Comparison of ENCODE assay signal across 8 cellular contexts in the genomic region with DNA sequence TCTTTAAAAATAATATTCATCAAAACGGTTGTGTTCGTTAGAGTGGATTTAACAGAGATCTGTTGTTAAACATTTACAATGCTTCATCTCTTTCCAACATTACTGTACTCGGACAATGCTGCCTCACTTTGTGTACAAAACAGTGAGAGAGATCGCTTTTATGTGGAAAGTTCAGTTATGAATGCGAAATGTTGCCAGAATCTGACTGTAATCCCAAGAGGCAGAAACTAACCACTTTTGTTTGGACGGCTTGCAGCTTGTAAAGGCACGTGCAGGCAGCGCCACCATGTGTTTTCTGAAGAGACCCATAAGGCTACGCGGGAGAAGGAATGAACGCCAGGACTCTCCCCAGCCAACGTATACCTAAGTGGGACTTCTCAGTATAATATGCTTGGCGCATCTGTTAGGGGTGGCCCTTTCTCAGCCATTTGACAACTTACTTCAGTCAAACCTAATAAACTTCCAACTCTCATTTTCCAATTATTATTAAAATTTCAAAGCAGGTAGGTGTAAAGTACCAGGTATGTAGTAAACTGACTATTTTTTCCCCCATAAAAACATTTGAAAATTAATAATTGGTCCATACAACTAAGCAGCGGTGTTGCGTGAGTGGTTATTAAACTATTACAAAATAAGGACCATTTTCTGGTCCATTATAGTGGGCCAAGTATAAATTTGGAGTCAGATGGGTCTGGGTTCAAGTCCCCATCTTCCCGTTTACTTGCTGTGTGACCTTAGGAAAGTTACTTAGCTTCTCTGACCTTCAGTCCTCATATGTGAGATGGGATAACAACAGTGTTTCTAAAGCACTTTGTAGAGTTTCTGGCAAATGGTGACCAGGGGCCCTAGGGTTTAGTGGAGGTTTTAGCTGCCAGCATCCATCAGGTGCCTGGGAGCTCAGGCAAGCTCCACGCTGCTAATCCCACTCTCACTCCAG. TPM values are rescaled to one million over a fixed set of nuclear protein-coding genes. Genes with fewer than 3 reads are reported as not detected.
DNase-seq lines count a peak whose midpoint lies in the region; ATAC-seq and TF ChIP-seq lines count a peak whose summit lies in the region.

No MANE protein-coding gene starts in this region.

- H3K27me3 Mint-ChIP-seq in H9 (ENCODE audit: low read depth) = peaks cover 6% of the 10 kb centered on the region; the same call in 1 of the 2 replicates

- ATAC-seq in heart left ventricle = peak; percentile 74 to 90 (median 86)
- ATAC-seq in HG03025 (IDR thresholded peaks at IDR 0.05; ENCODE audit: low FRiP score, unreplicated experiment) = no peak

- H2BK15ac ChIP-seq in H9 (ENCODE audit: low read depth, low read length) = no peak overlapping the region

- H3K27me3 ChIP-seq in H9 (ENCODE audit: insufficient read depth, low read length) (no peaks in the 10 kb centered on the region), heart left ventricle (no peaks in the 10 kb centered on the region)

- no peak overlapping the region for H3K4me2 ChIP-seq in H9 (ENCODE audit: insufficient read depth, insufficient read length, low read length)

- WGBS in H9 (ENCODE audit: extremely low coverage, insufficient read length, low lambda C conversion rate) = no CpG with 5 or more reads among the region's 17 CpGs
- WGBS in heart left ventricle, 4 donors = 26 to 28% (median 28%) methylated on average over 17 of the region's 17 CpGs

- H3K23me2 ChIP-seq in H9 (ENCODE audit: insufficient read length, low read depth, low read length, poor library complexity, severe bottlenecking) = no peaks in the 10 kb centered on the region

- no peak overlapping the region for H2BK120ac ChIP-seq in H9 (ENCODE audit: low read depth, low read length, poor library complexity, severe bottlenecking)

- H3K4me3 Mint-ChIP-seq in H9 = no peak overlapping the region

- no peak overlapping the region for H3K14ac ChIP-seq in H9 (ENCODE audit: insufficient read depth, low read length)

- no peaks in the 10 kb centered on the region for H3K79me1 ChIP-seq in H9 (ENCODE audit: insufficient read depth, low read depth, low read length, poor library complexity, severe bottlenecking)

- no peak overlapping the region for H2AK5ac ChIP-seq in H9 (ENCODE audit: insufficient read length, low read length)

- H2BK12ac ChIP-seq in H9 (ENCODE audit: insufficient read length, low read depth, low read length) = no peak overlapping the region

- H4K8ac ChIP-seq in H9 (replicated peaks; ENCODE audit: insufficient read length, low read depth, low read length) = no peak overlapping the region

- H3K4me1 ChIP-seq in H9 (ENCODE audit: insufficient read depth, low read length) (no peaks in the 10 kb centered on the region), heart left ventricle (peaks cover 0 to 27% (median 20%) of the 10 kb centered on the region in 12 donors)

- H4K91ac ChIP-seq in H9 (ENCODE audit: insufficient read length, low read depth, low read length) = no peak overlapping the region

- H3K36me3 Mint-ChIP-seq in H9 (ENCODE audit: insufficient read depth in 1 of 3, low read depth in 3 of 3) = no peaks in the 10 kb centered on the region; a peak in 2 of 7 replicates

- intact Hi-C loops in heart left ventricle (cut with DNase I) = loop anchor here (1.0 to 10.0 kb wide), 19 partner anchors 63 to 945 kb away; a partner anchor contains a TSS

- H2BK20ac ChIP-seq in H9 (ENCODE audit: low read depth, low read length, poor library complexity, severe bottlenecking) = no peak overlapping the region

- H3K23ac ChIP-seq in H9 (ENCODE audit: insufficient read length, low read depth, low read length) = no peak overlapping the region

- H3K4me1 Mint-ChIP-seq in H9 = peaks cover 8 to 10% of the 10 kb centered on the region in 2 experiments

- H3T11ph ChIP-seq in H9 (ENCODE audit: low read length) = no peak overlapping the region

- H3K4ac ChIP-seq in H9 (ENCODE audit: low read depth, low read length) = no peak overlapping the region

- H3K9me3 ChIP-seq in H9 (ENCODE audit: control insufficient read depth, low read depth, low read length) (no peaks in the 10 kb centered on the region), heart left ventricle (peaks cover 0 to 7% (median 0%) of the 10 kb centered on the region in 12 donors)

- H2BK5ac ChIP-seq in H9 (ENCODE audit: insufficient read length, low read length) = no peak overlapping the region

- H3K9me3 Mint-ChIP-seq in H9 = peaks cover 0 to 3% of the 10 kb centered on the region in 2 experiments; a peak in 2 of 5 replicates

- DNase-seq in Daoy (ENCODE audit: low read depth) = peak; percentile 80
- peak; percentile 80 for DNase-seq in H9
- peak; percentile 49 for DNase-seq in NCI-H1105 (lab: John Stamatoyannopoulos, UW)
- peak; percentile 60 for DNase-seq in SKM-1 treated with dmso at 0.1 percent for 144 hours (lab: John Stamatoyannopoulos, UW; ENCODE audit: unreplicated experiment)
- peak; percentile 95 for DNase-seq in amniotic epithelial cell (ENCODE audit: low read depth)
- DNase-seq in heart left ventricle = peak; percentile 84 to 89 (median 85)
- peak; percentile 67 for DNase-seq in pulmonary artery endothelial cell (ENCODE audit: low read depth, low spot score)

- H3K18ac ChIP-seq in H9 (ENCODE audit: insufficient read length, low read depth, low read length) = no peak overlapping the region

- H2AFZ ChIP-seq in H9 (ENCODE audit: low read length) = no peak overlapping the region

- H3K27ac ChIP-seq in H9 (ENCODE audit: insufficient read length, low read depth, low read length) (no peak overlapping the region), heart left ventricle (peak overlapping the region in 3 of 12 donors; percentile 6 to 17 (median 10))

- TF ChIP-seq CTCF in H9 (conservative IDR thresholded peaks at IDR 0.05) (peak; percentile 92), heart left ventricle (IDR thresholded peaks at IDR 0.05) (peak; percentile 67 to 92 (median 86))

- H4K20me1 ChIP-seq in H9 (ENCODE audit: control insufficient read depth, insufficient read depth, insufficient read length) = no peaks in the 10 kb centered on the region

- no peaks in the 10 kb centered on the region for H3K79me2 ChIP-seq in H9 (ENCODE audit: insufficient read depth, low read length)

- H4K5ac ChIP-seq in H9 (ENCODE audit: insufficient read length, low read depth, low read length) = no peak overlapping the region

- no peak for TF ChIP-seq POLR2A in heart left ventricle (IDR thresholded peaks at IDR 0.05)

- no peak overlapping the region for H3K27ac Mint-ChIP-seq in H9

- H3K56ac ChIP-seq in H9 (ENCODE audit: insufficient read length, low read depth, low read length) = no peak overlapping the region

- no peaks in the 10 kb centered on the region for H3K36me3 ChIP-seq in heart left ventricle

- no peak overlapping the region for H3K9ac ChIP-seq in H9 (ENCODE audit: extremely low read depth, insufficient read length, low read length)

- peak overlapping the region in 1 of 12 donors; percentile 5 for H3K4me3 ChIP-seq in heart left ventricle

RNA-seq across cellular contexts. Expression of a gene that starts 5.6 kb away (rescaled TPM):
- 32.8 and 41.3 TPM in 2 replicates for total RNA-seq in Daoy (2014; rRNA removed; shearing (Covaris generic))
- total RNA-seq in H9 (2021) (26.5 and 30.9 TPM in 2 replicates), heart left ventricle (10 to 100 TPM; 26.7 to 46.3 (median 35.1) TPM), pulmonary artery endothelial cell (37.4 and 42.9 TPM in 2 replicates)
- polyA plus RNA-seq in heart left ventricle = 10 to 100 TPM; 12.7 to 28.5 TPM
